ENCODE assay signal across 8 cellular contexts in genomic region chr14:24188251-24189058, GRCh38. TPM values are rescaled to one million over a fixed set of nuclear protein-coding genes. Genes with fewer than 3 reads are reported as not detected.
DNase-seq lines count a peak whose midpoint lies in the region; ATAC-seq lines count a peak whose summit lies in the region.

Gene IPO4, minus strand, starts transcription at chr14:24188816. Its CDS starts 29 bp downstream, at chr14:24188787.

- CTCF ChIA-PET in activated CD8-positive, alpha-beta memory T cell treated with anti-CD3 and anti-CD28 coated beads for 36 hours (lab: Charles Lee) = interaction anchor here (0.7 to 1.6 kb wide), 6 partner anchors 10 to 134 kb away, joined by 3 to 5 read pairs (median 4); partner anchors contain the start of genes IRF9 and MDP1

- H3K36me3 Mint-ChIP-seq in effector memory CD8-positive, alpha-beta T cell (ENCODE audit: insufficient read depth) = peaks cover 65% of the 10 kb centered on the region

- POLR2A ChIA-PET in activated CD8-positive, alpha-beta memory T cell treated with anti-CD3 and anti-CD28 coated beads for 36 hours (lab: Charles Lee) = interaction anchor here (0.6 to 3.3 kb wide), 5 partner anchors 9 to 108 kb away, joined by 3 to 15 read pairs (median 4); partner anchors contain the start of genes CHMP4A, IRF9 and RNF31

- no peaks in the 10 kb centered on the region for H3K27me3 Mint-ChIP-seq in effector memory CD8-positive, alpha-beta T cell

- H3K4me1 Mint-ChIP-seq in effector memory CD8-positive, alpha-beta T cell (ENCODE audit: low read depth in 2 of 2) = peaks cover 20 to 21% of the 10 kb centered on the region in 2 donors

- peak within 1 kb of the TSS; percentile 85 to 91 for H3K27ac Mint-ChIP-seq in effector memory CD8-positive, alpha-beta T cell

- no peaks in the 10 kb centered on the region for H3K9me3 Mint-ChIP-seq in effector memory CD8-positive, alpha-beta T cell

- H3K4me3 Mint-ChIP-seq in effector memory CD8-positive, alpha-beta T cell = peak within 1 kb of the TSS; percentile 83 to 88

- ATAC-seq in GM21360 (IDR thresholded peaks at IDR 0.05; ENCODE audit: unreplicated experiment) = peak; percentile 84
- peak; percentile 92 for ATAC-seq in effector memory CD8-positive, alpha-beta T cell (replicated peaks)

- DNase-seq in COLO829 (ENCODE audit: low spot score) (peak; percentile 100), HT1080 (ENCODE audit: low read depth) (peak; percentile 93), NOMO-1 (lab: John Stamatoyannopoulos, UW; ENCODE audit: unreplicated experiment in 2 of 2) (peak; percentile 94 to 95), medulla oblongata (ENCODE audit: extremely low spot score) (peak; percentile 96)
- DNase-seq in effector memory CD8-positive, alpha-beta T cell = peak; percentile 90 to 93 (median 92)
- peak; percentile 91 to 93 (median 93) for DNase-seq in stimulated activated CD4-positive, alpha-beta T cell treated with anti-CD3 and anti-CD28 coated beads, TNF-alpha, amount 100 ng/mL, for 48 hours (ENCODE audit: low read depth in 3 of 3)

RNA-seq across cellular contexts. Expression of gene IPO4, which starts in this region (rescaled TPM):
- total RNA-seq in HT1080 (2014; rRNA removed; shearing (Covaris generic)) = 242 and 273 TPM in 2 replicates
- 65.2 and 66.1 TPM in 2 replicates for polyA plus RNA-seq in HT1080 (2015; cell fraction: cytosol; rRNA removed)
- polyA plus RNA-seq in HT1080 (2015; cell fraction: nucleus; rRNA removed) = 117 and 131 TPM in 2 replicates
- total RNA-seq in activated CD8-positive, alpha-beta memory T cell treated with anti-CD3 and anti-CD28 coated beads for 36 hours = 100 to 1,000 TPM; 166 to 168 TPM

Comparison
In these comparisons a context has a peak if more than half of its experiments do, and no peak if none do; other contexts are left out.
1. Peak in every context shown above with its lines: DNase-seq and ATAC-seq.